Comparison of ENCODE assay signal across 29 cellular contexts in genomic region chr2:127605691-127606277, GRCh38. TPM values are rescaled to one million over a fixed set of nuclear protein-coding genes. Genes with fewer than 3 reads are reported as not detected.
A peak's percentile ranks its signal among the peaks of the same experiment; 100 is the strongest.
DNase-seq lines count a peak whose midpoint lies in the region; ATAC-seq and TF ChIP-seq lines count a peak whose summit lies in the region.
"Had no signal": no experiment of that assay in that cellular context is flagged by ENCODE, and none has a peak within 500 bp of the region (broad histone marks: within the 10 kb centered on the region; RNA-seq: fewer than 3 reads in every experiment).

No MANE protein-coding gene starts in this region.

- no peak overlapping the region for H3K9ac ChIP-seq in mesendoderm (ENCODE audit: low read length)

- no peak overlapping the region for H3K18ac ChIP-seq in mesendoderm (ENCODE audit: low read length)

- WGBS in mesendoderm (ENCODE audit: extremely low coverage, insufficient coverage, low lambda C conversion rate), result no CpG with 5 or more reads among the region's 7 CpGs
- WGBS in prostate gland, result 82% methylated on average over 7 of the region's 7 CpGs

- no peak for TF ChIP-seq POLR2A in prostate gland (IDR thresholded peaks at IDR 0.05)

- H3K4me2 ChIP-seq in mesendoderm (ENCODE audit: low read length), result no peak overlapping the region

- H3K4me3 ChIP-seq in RWPE2 (ENCODE audit: severe bottlenecking), result no peak overlapping the region
- H3K4me3 ChIP-seq in lower lobe of right lung, result no peak overlapping the region
- H3K4me3 ChIP-seq in mesendoderm (ENCODE audit: low read length), result no peak overlapping the region
- H3K4me3 ChIP-seq in prostate gland, result no peak overlapping the region
- H3K4me3 ChIP-seq: dorsolateral prefrontal cortex, HAP-1, left ventricle myocardium inferior, SK-N-MC, suprapubic skin, vagina had no signal

- no peak overlapping the region for H2BK120ac ChIP-seq in mesendoderm (ENCODE audit: low read depth, low read length)

- H3K27ac ChIP-seq in RWPE2 (ENCODE audit: poor library complexity, severe bottlenecking), result no peak overlapping the region
- H3K27ac ChIP-seq in lower lobe of right lung, result no peak overlapping the region
- H3K27ac ChIP-seq in mesendoderm (ENCODE audit: low read depth, low read length), result no peak overlapping the region
- H3K27ac ChIP-seq in prostate gland, result no peak overlapping the region
- H3K27ac ChIP-seq: 22Rv1, dorsolateral prefrontal cortex, left ventricle myocardium inferior, SK-N-MC, suprapubic skin, vagina had no signal

- H3K9me3 Mint-ChIP-seq in stimulated activated naive B cell treated with anti-CD40 and anti-IgM and Interleukin-4, amounts not matched to agents 10 μg/mL and 1 μg/mL and 100 μg/mL, for 72 hours, result peaks cover 3 to 8% of the 10 kb centered on the region in 2 donors
- H3K9me3 Mint-ChIP-seq: activated T-helper 17 cell treated with anti-CD3 and anti-CD28 coated beads, Interleukin-2, amount 50 U/mL, for 72 hours had no signal

- ATAC-seq in RWPE2 (ENCODE audit: low read depth) (no peak), lower lobe of right lung (no peak)
- ATAC-seq in stimulated activated naive B cell treated with anti-CD40 and anti-IgM and Interleukin-4, amounts not matched to agents 10 μg/mL and 1 μg/mL and 100 μg/mL, for 72 hours (replicated peaks), result peak; percentile 69 to 70
- ATAC-seq: activated CD4-positive, CD25-positive, alpha-beta regulatory T cell treated with anti-CD3 and anti-CD28 coated beads, Interleukin-2, amount 50 U/mL, for 24 hours; activated T-helper 17 cell treated with anti-CD3 and anti-CD28 coated beads, Interleukin-2, amount 50 U/mL, for 72 hours; naive thymus-derived CD4-positive, alpha-beta T cell had no signal

- no peaks in the 10 kb centered on the region for H3K79me1 ChIP-seq in mesendoderm (ENCODE audit: low read length)

- no peak overlapping the region for H2BK15ac ChIP-seq in mesendoderm (replicated peaks; ENCODE audit: low read depth)

- no peak overlapping the region for H2AK5ac ChIP-seq in mesendoderm (ENCODE audit: low read length)

- no peak overlapping the region for H4K8ac ChIP-seq in mesendoderm (ENCODE audit: low read depth, low read length)

- H3K4ac ChIP-seq in mesendoderm (ENCODE audit: low read depth, low read length), result no peak overlapping the region

- no peaks in the 10 kb centered on the region for H3K27me3 Mint-ChIP-seq in stimulated activated naive B cell treated with anti-CD40 and anti-IgM and Interleukin-4, amounts not matched to agents 10 μg/mL and 1 μg/mL and 100 μg/mL, for 72 hours
- H3K27me3 Mint-ChIP-seq: activated T-helper 17 cell treated with anti-CD3 and anti-CD28 coated beads, Interleukin-2, amount 50 U/mL, for 72 hours had no signal

- H3K4me1 ChIP-seq in RWPE2 (ENCODE audit: insufficient read depth, poor library complexity, severe bottlenecking), result no peaks in the 10 kb centered on the region
- no peaks in the 10 kb centered on the region for H3K4me1 ChIP-seq in lower lobe of right lung
- H3K4me1 ChIP-seq in mesendoderm (ENCODE audit: control insufficient read depth, low read depth, low read length), result no peaks in the 10 kb centered on the region
- no peaks in the 10 kb centered on the region for H3K4me1 ChIP-seq in prostate gland (replicated peaks)
- H3K4me1 ChIP-seq: HAP-1, left ventricle myocardium inferior, suprapubic skin, vagina had no signal

- H3K4me3 Mint-ChIP-seq in stimulated activated naive B cell treated with anti-CD40 and anti-IgM and Interleukin-4, amounts not matched to agents 10 μg/mL and 1 μg/mL and 100 μg/mL, for 72 hours, result no peak overlapping the region
- H3K4me3 Mint-ChIP-seq: activated T-helper 17 cell treated with anti-CD3 and anti-CD28 coated beads, Interleukin-2, amount 50 U/mL, for 72 hours; CD8-positive, alpha-beta memory T cell; naive thymus-derived CD4-positive, alpha-beta T cell had no signal

- H3K9me3 ChIP-seq in RWPE2 (ENCODE audit: severe bottlenecking) (no peaks in the 10 kb centered on the region), lower lobe of right lung (no peaks in the 10 kb centered on the region), prostate gland (no peaks in the 10 kb centered on the region)
- H3K9me3 ChIP-seq: suprapubic skin, vagina had no signal

- peaks cover 0 to 11% of the 10 kb centered on the region in 2 donors for H3K36me3 Mint-ChIP-seq in stimulated activated naive B cell treated with anti-CD40 and anti-IgM and Interleukin-4, amounts not matched to agents 10 μg/mL and 1 μg/mL and 100 μg/mL, for 72 hours
- H3K36me3 Mint-ChIP-seq: CD8-positive, alpha-beta memory T cell had no signal

- peaks cover 29 to 42% of the 10 kb centered on the region in 2 donors for H3K4me1 Mint-ChIP-seq in stimulated activated naive B cell treated with anti-CD40 and anti-IgM and Interleukin-4, amounts not matched to agents 10 μg/mL and 1 μg/mL and 100 μg/mL, for 72 hours
- H3K4me1 Mint-ChIP-seq: CD8-positive, alpha-beta memory T cell had no signal

- DNase-seq in activated CD8-positive, alpha-beta memory T cell treated with anti-CD3 and anti-CD28 coated beads, Interleukin-2, amount 50 U/mL, for 48 hours, result peak; percentile 20
- DNase-seq in activated CD8-positive, alpha-beta memory T cell treated with anti-CD3 and anti-CD28 coated beads, Interleukin-2, amount 50 U/mL, for 4 hours, result no peak
- DNase-seq in RWPE2 (ENCODE audit: low spot score) (peak; percentile 30), lower lobe of right lung (peak; percentile 11), mesendoderm (no peak), NCI-H1694 (lab: John Stamatoyannopoulos, UW) (no peak), prostate gland (ENCODE audit: low spot score) (no peak)
- no peak for DNase-seq in stimulated activated naive B cell treated with anti-CD40 and anti-IgM and Interleukin-4, amounts not matched to agents 10 μg/mL and 1 μg/mL and 100 μg/mL, for 72 hours
- DNase-seq: activated CD4-positive, alpha-beta T cell treated with anti-CD3 and anti-CD28 coated beads, Interleukin-2, amount 50 U/mL, for 48 hours; CD8-positive, alpha-beta memory T cell; left ventricle myocardium inferior; midbrain; MM.1S; naive thymus-derived CD4-positive, alpha-beta T cell; NCI-H1436; NCI-H446; NCI-H774; occipital lobe; stimulated activated CD4-positive, alpha-beta T cell treated with anti-CD3 and anti-CD28 coated beads, Interleukin-2, amount 100 ng/mL, for 48 hours had no signal

- no peak overlapping the region for H2BK5ac ChIP-seq in mesendoderm (ENCODE audit: low read length)

- intact Hi-C loops in lower lobe of right lung (cut with DNase I) (no loop called here), prostate gland (cut with DNase I) (no loop called here)

- no peak overlapping the region for H3K56ac ChIP-seq in mesendoderm (ENCODE audit: low read length)

- no peaks in the 10 kb centered on the region for H3K79me2 ChIP-seq in mesendoderm (ENCODE audit: control insufficient read depth, insufficient read depth, low read length)

- H3K36me3 ChIP-seq in RWPE2 (ENCODE audit: low read depth) (no peaks in the 10 kb centered on the region), lower lobe of right lung (no peaks in the 10 kb centered on the region), mesendoderm (ENCODE audit: control insufficient read depth, insufficient read depth, low read length) (no peaks in the 10 kb centered on the region), prostate gland (no peaks in the 10 kb centered on the region)
- H3K36me3 ChIP-seq: HAP-1, left ventricle myocardium inferior, suprapubic skin, vagina had no signal

- TF ChIP-seq CTCF in RWPE2 (IDR thresholded peaks at IDR 0.05; ENCODE audit: poor library complexity, severe bottlenecking), result no peak
- TF ChIP-seq CTCF in lower lobe of right lung (IDR thresholded peaks at IDR 0.05), result no peak
- TF ChIP-seq CTCF in prostate gland (IDR thresholded peaks at IDR 0.05), result no peak

- no peak overlapping the region for H4K5ac ChIP-seq in mesendoderm (ENCODE audit: low read length)

- no peak overlapping the region for H3K23ac ChIP-seq in mesendoderm (ENCODE audit: low read length)

- H3K27me3 ChIP-seq in RWPE2 (ENCODE audit: insufficient read depth, poor library complexity, severe bottlenecking), result no peaks in the 10 kb centered on the region
- no peaks in the 10 kb centered on the region for H3K27me3 ChIP-seq in lower lobe of right lung (ENCODE audit: low read depth)
- no peaks in the 10 kb centered on the region for H3K27me3 ChIP-seq in mesendoderm (ENCODE audit: insufficient read depth, low read length, poor library complexity)
- H3K27me3 ChIP-seq in prostate gland (replicated peaks; ENCODE audit: insufficient read depth), result no peaks in the 10 kb centered on the region
- H3K27me3 ChIP-seq: dorsolateral prefrontal cortex, suprapubic skin, vagina had no signal

- H3K27ac Mint-ChIP-seq in stimulated activated naive B cell treated with anti-CD40 and anti-IgM and Interleukin-4, amounts not matched to agents 10 μg/mL and 1 μg/mL and 100 μg/mL, for 72 hours, result peak overlapping the region; percentile 9
- H3K27ac Mint-ChIP-seq: activated T-helper 17 cell treated with anti-CD3 and anti-CD28 coated beads, Interleukin-2, amount 50 U/mL, for 72 hours; CD8-positive, alpha-beta memory T cell had no signal

RNA-seq across cellular contexts. Expression of gene GPR17, which starts 40.2 kb away (rescaled TPM):
- total RNA-seq in lower lobe of right lung (0.18 TPM), prostate gland (not detected)
- polyA plus RNA-seq in mesendoderm (2013, experiment 1 of 2), result 0.03 TPM
- 0.04 TPM for polyA plus RNA-seq in mesendoderm (2013, experiment 2 of 2)
- total RNA-seq: activated T-helper 17 cell treated with anti-CD3 and anti-CD28 coated beads, Interleukin-2, amount 50 U/mL, for 72 hours; CD8-positive, alpha-beta memory T cell; endothelial cell of umbilical vein; naive thymus-derived CD4-positive, alpha-beta T cell; T-helper 1 cell treated with Interleukin-12 subunit alpha and Interleukin-12 subunit beta and Interleukin-4 antibody, amounts not matched to agents 30 ng/mL and 1 ng/mL, for 36 hours; vagina had no signal
- polyA plus RNA-seq: CD8-positive, alpha-beta memory T cell; naive thymus-derived CD4-positive, alpha-beta T cell had no signal

Comparison
In these comparisons a context has a peak if more than half of its experiments do, and no peak if none do; other contexts are left out.
1. DNase-seq: peak in activated CD8-positive, alpha-beta memory T cell treated with anti-CD3 and anti-CD28 coated beads, Interleukin-2, amount 50 U/mL, for 48 hours (single experiment), RWPE2 (single experiment) and lower lobe of right lung (single experiment); none in activated CD8-positive, alpha-beta memory T cell treated with anti-CD3 and anti-CD28 coated beads, Interleukin-2, amount 50 U/mL, for 4 hours (single experiment), stimulated activated naive B cell treated with anti-CD40 and anti-IgM and Interleukin-4, amounts not matched to agents 10 μg/mL and 1 μg/mL and 100 μg/mL, for 72 hours (single experiment), mesendoderm (single experiment), NCI-H1694 (single experiment) and prostate gland (single experiment).
2. ATAC-seq: peak in stimulated activated naive B cell treated with anti-CD40 and anti-IgM and Interleukin-4, amounts not matched to agents 10 μg/mL and 1 μg/mL and 100 μg/mL, for 72 hours (2 of 2); none in RWPE2 (single experiment) and lower lobe of right lung (0 of 2).